In genomic region chr7:38410056-38410455, GRCh38 we compare ENCODE assay signal across 19 cellular contexts.
"Had no signal": no experiment of that assay in that cellular context is flagged by ENCODE, and none has a peak within 500 bp of the region (broad histone marks: within the 10 kb centered on the region; RNA-seq: fewer than 3 reads in every experiment).

No MANE protein-coding gene starts in this region.

- H3K4me1 ChIP-seq: lower lobe of right lung, psoas muscle, right lobe of liver had no signal

- ATAC-seq: activated CD4-positive, CD25-positive, alpha-beta regulatory T cell treated with anti-CD3 and anti-CD28 coated beads, Interleukin-2, amount 50 U/mL, for 24 hours; lower lobe of right lung; psoas muscle; right lobe of liver had no signal

- H3K27ac Mint-ChIP-seq: nephron progenitor cell had no signal

- H3K27ac ChIP-seq: brain microvascular endothelial cell, lower lobe of right lung, psoas muscle, right lobe of liver had no signal

- H3K4me3 Mint-ChIP-seq: central memory CD8-positive, alpha-beta T cell; nephron progenitor cell had no signal

- H3K9me3 Mint-ChIP-seq: central memory CD8-positive, alpha-beta T cell had no signal

- DNase-seq: activated naive CD4-positive, alpha-beta T cell; activated T-cell treated with anti-CD3 and anti-CD28 coated beads for 4 hours; anterior cingulate cortex; brain microvascular endothelial cell; effector CD8-positive, alpha-beta T cell; foreskin fibroblast; kidney glomerular epithelial cell; lower lobe of right lung; nephron progenitor cell; occipital lobe; psoas muscle; right lobe of liver; stimulated activated CD4-positive, alpha-beta T cell treated with anti-CD3 and anti-CD28 coated beads, Interleukin-4, amount 100 ng/mL, for 4 hours; stimulated activated CD8-positive, alpha-beta memory T cell treated with anti-CD3 and anti-CD28 coated beads, Interleukin-4, amount 100 ng/mL, for 48 hours; stimulated activated naive CD4-positive, alpha-beta T cell treated with Interleukin-2 at 50 U/mL for 16 hours; trophoblast cell had no signal

- H3K36me3 ChIP-seq: brain microvascular endothelial cell, lower lobe of right lung, right lobe of liver had no signal

- H3K27me3 ChIP-seq: brain microvascular endothelial cell, right lobe of liver had no signal

- H3K4me1 Mint-ChIP-seq: central memory CD8-positive, alpha-beta T cell; nephron progenitor cell had no signal

- H3K4me3 ChIP-seq: lower lobe of right lung, psoas muscle, right lobe of liver, smooth muscle cell had no signal

- H3K9me3 ChIP-seq: right lobe of liver had no signal
